Comparison of ENCODE assay signal across 14 cellular contexts in the genomic region with DNA sequence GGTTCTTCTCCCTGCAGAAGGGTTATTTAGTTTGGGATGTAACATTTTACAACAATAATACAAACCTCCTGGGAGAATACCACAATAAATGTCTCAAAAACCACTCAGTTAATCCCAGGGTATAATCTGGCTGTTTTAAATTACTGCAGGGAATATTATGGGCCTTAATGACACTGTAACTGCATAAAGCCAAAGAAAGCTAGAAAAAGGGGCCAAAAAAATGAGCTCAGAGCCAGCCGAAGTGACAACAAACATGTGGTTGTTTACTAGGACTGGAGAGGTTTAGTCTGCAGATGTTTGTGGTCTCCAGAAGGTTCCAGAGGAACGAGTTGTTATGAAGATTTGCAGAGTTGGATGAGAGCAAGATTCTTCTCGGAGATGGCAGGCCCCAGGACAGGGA.
"Had no signal": no experiment of that assay in that cellular context is flagged by ENCODE, and none has a peak within 500 bp of the region (broad histone marks: within the 10 kb centered on the region; RNA-seq: fewer than 3 reads in every experiment).

No MANE protein-coding gene starts in this region.

- H3K4me1 Mint-ChIP-seq: activated CD4-positive, alpha-beta T cell treated with anti-CD3 and anti-CD28 coated beads, Interleukin-2, amount 10 ng/mL, durations not matched to agents 24 days and 14 days; activated naive CD4-positive, alpha-beta T cell treated with anti-CD3 and anti-CD28 coated beads, Interleukin-2, amount 50 U/mL, for 24 hours; naive thymus-derived CD4-positive, alpha-beta T cell; WTC11 had no signal

- H3K4me3 Mint-ChIP-seq: activated CD4-positive, alpha-beta T cell treated with anti-CD3 and anti-CD28 coated beads, Interleukin-2, amount 10 ng/mL, durations not matched to agents 24 days and 14 days; activated naive CD4-positive, alpha-beta T cell treated with anti-CD3 and anti-CD28 coated beads, Interleukin-2, amount 50 U/mL, for 24 hours; mesothelial cell of epicardium; naive thymus-derived CD4-positive, alpha-beta T cell; WTC11 had no signal

- H3K4me3 ChIP-seq: breast epithelium, esophagus squamous epithelium, gastroesophageal sphincter, left ventricle myocardium inferior, skin epidermis, tibial artery, uterus had no signal

- ATAC-seq: gastroesophageal sphincter; naive thymus-derived CD4-positive, alpha-beta T cell; WTC11 had no signal

- H3K27me3 Mint-ChIP-seq: activated CD4-positive, alpha-beta T cell treated with anti-CD3 and anti-CD28 coated beads, Interleukin-2, amount 10 ng/mL, durations not matched to agents 24 days and 14 days; activated naive CD4-positive, alpha-beta T cell treated with anti-CD3 and anti-CD28 coated beads, Interleukin-2, amount 50 U/mL, for 24 hours had no signal

- H3K27ac Mint-ChIP-seq: activated CD4-positive, alpha-beta T cell treated with anti-CD3 and anti-CD28 coated beads, Interleukin-2, amount 10 ng/mL, durations not matched to agents 24 days and 14 days; activated naive CD4-positive, alpha-beta T cell treated with anti-CD3 and anti-CD28 coated beads, Interleukin-2, amount 50 U/mL, for 24 hours; mesothelial cell of epicardium; naive thymus-derived CD4-positive, alpha-beta T cell; WTC11 had no signal

- DNase-seq: activated CD4-positive, alpha-beta T cell treated with anti-CD3 and anti-CD28 coated beads, Interleukin-2, amount 10 ng/mL, durations not matched to agents 24 days and 14 days; esophagus squamous epithelium; kidney; left ventricle myocardium inferior; naive thymus-derived CD4-positive, alpha-beta T cell; T-helper 1 cell; tibial artery; uterus had no signal
